In genomic region chr13:75760182-75760981, GRCh38 we compare ENCODE assay signal across 8 cellular contexts.
DNase-seq lines count a peak whose midpoint lies in the region; ATAC-seq and TF ChIP-seq lines count a peak whose summit lies in the region.

No MANE protein-coding gene starts in this region.

- DNase-seq in DMS79 (lab: John Stamatoyannopoulos, UW) (peak; percentile 18), NCI-H1092 (lab: John Stamatoyannopoulos, UW) (peak; percentile 66), left colon (peak; percentile 56 to 87), tibial nerve (ENCODE audit: low spot score in 2 of 2) (no peak)
- DNase-seq in activated naive CD8-positive, alpha-beta T cell treated with anti-CD3 and anti-CD28 coated beads, Interleukin-2, amount 10 ng/mL, durations not matched to agents 7 days and 5 days: peak; percentile 30

- peak overlapping the region; percentile 28 to 79 (median 66) for H3K27ac ChIP-seq in tibial nerve

- peaks cover 0 to 20% (median 0%) of the 10 kb centered on the region in 4 donors for H3K4me1 ChIP-seq in tibial nerve

- no peaks in the 10 kb centered on the region for H3K27me3 Mint-ChIP-seq in activated naive CD8-positive, alpha-beta T cell treated with anti-CD3 and anti-CD28 coated beads, Interleukin-2, amount 10 ng/mL, durations not matched to agents 7 days and 5 days

- WGBS in tibial nerve, 2 donors: 41 to 46% methylated on average over 9 of the region's 9 CpGs

- peaks cover 11% of the 10 kb centered on the region for H3K36me3 Mint-ChIP-seq in activated naive CD8-positive, alpha-beta T cell treated with anti-CD3 and anti-CD28 coated beads, Interleukin-2, amount 10 ng/mL, durations not matched to agents 7 days and 5 days

- H3K9me3 ChIP-seq in tibial nerve: no peaks in the 10 kb centered on the region

- TF ChIP-seq POLR2A in tibial nerve (IDR thresholded peaks at IDR 0.05): peak in 1 of 2 donors; percentile 35

- ATAC-seq in GM21723 (IDR thresholded peaks at IDR 0.05; ENCODE audit: unreplicated experiment): peak; percentile 51
- peak; percentile 72 for ATAC-seq in activated naive CD8-positive, alpha-beta T cell treated with anti-CD3 and anti-CD28 coated beads, Interleukin-2, amount 10 ng/mL, durations not matched to agents 7 days and 5 days (ENCODE audit: low read depth)
- ATAC-seq in left colon: peak; percentile 86
- ATAC-seq in HG02571 (IDR thresholded peaks at IDR 0.05; ENCODE audit: unreplicated experiment): no peak
- no peak for ATAC-seq in HG02588 (IDR thresholded peaks at IDR 0.05; ENCODE audit: unreplicated experiment)

- POLR2A ChIA-PET in activated naive CD8-positive, alpha-beta T cell treated with anti-CD3 and anti-CD28 coated beads, Interleukin-2, amount 10 ng/mL, durations not matched to agents 7 days and 5 days (lab: Charles Lee): interaction anchor here (1.2 to 1.7 kb wide), 2 partner anchors 9 to 43 kb away, joined by 3 to 9 read pairs; no protein-coding TSS in a partner anchor

- H3K4me3 Mint-ChIP-seq in activated naive CD8-positive, alpha-beta T cell treated with anti-CD3 and anti-CD28 coated beads, Interleukin-2, amount 10 ng/mL, durations not matched to agents 7 days and 5 days: peak overlapping the region; percentile 85

- no peaks in the 10 kb centered on the region for H3K36me3 ChIP-seq in tibial nerve

- TF ChIP-seq EP300 in tibial nerve (IDR thresholded peaks at IDR 0.05): peak in 1 of 2 donors; percentile 62

- peaks cover under 1% of the 10 kb centered on the region for H3K9me3 Mint-ChIP-seq in activated naive CD8-positive, alpha-beta T cell treated with anti-CD3 and anti-CD28 coated beads, Interleukin-2, amount 10 ng/mL, durations not matched to agents 7 days and 5 days

- intact Hi-C loops in left colon (cut with DNase I, micrococcal nuclease): no loop called here

- H3K4me1 Mint-ChIP-seq in activated naive CD8-positive, alpha-beta T cell treated with anti-CD3 and anti-CD28 coated beads, Interleukin-2, amount 10 ng/mL, durations not matched to agents 7 days and 5 days: peaks cover 57% of the 10 kb centered on the region

- H3K27ac Mint-ChIP-seq in activated naive CD8-positive, alpha-beta T cell treated with anti-CD3 and anti-CD28 coated beads, Interleukin-2, amount 10 ng/mL, durations not matched to agents 7 days and 5 days: peak overlapping the region; percentile 96

- peak overlapping the region in 2 of 4 donors; percentile 22 to 40 for H3K4me3 ChIP-seq in tibial nerve

- TF ChIP-seq CTCF in tibial nerve (IDR thresholded peaks at IDR 0.05): no peak

- no peaks in the 10 kb centered on the region for H3K27me3 ChIP-seq in tibial nerve

Comparison
In these comparisons a context has a peak if more than half of its experiments do, and no peak if none do; other contexts are left out.
1. DNase-seq: peak in DMS79 (single experiment), NCI-H1092 (single experiment), activated naive CD8-positive, alpha-beta T cell treated with anti-CD3 and anti-CD28 coated beads, Interleukin-2, amount 10 ng/mL, durations not matched to agents 7 days and 5 days (single experiment) and left colon (2 of 2); none in tibial nerve (0 of 2).
2. ATAC-seq: peak in GM21723 (single experiment), activated naive CD8-positive, alpha-beta T cell treated with anti-CD3 and anti-CD28 coated beads, Interleukin-2, amount 10 ng/mL, durations not matched to agents 7 days and 5 days (single experiment) and left colon (single experiment); none in HG02571 (single experiment) and HG02588 (single experiment).